21 cellular contexts compared by ENCODE assay signal in the genomic region with DNA sequence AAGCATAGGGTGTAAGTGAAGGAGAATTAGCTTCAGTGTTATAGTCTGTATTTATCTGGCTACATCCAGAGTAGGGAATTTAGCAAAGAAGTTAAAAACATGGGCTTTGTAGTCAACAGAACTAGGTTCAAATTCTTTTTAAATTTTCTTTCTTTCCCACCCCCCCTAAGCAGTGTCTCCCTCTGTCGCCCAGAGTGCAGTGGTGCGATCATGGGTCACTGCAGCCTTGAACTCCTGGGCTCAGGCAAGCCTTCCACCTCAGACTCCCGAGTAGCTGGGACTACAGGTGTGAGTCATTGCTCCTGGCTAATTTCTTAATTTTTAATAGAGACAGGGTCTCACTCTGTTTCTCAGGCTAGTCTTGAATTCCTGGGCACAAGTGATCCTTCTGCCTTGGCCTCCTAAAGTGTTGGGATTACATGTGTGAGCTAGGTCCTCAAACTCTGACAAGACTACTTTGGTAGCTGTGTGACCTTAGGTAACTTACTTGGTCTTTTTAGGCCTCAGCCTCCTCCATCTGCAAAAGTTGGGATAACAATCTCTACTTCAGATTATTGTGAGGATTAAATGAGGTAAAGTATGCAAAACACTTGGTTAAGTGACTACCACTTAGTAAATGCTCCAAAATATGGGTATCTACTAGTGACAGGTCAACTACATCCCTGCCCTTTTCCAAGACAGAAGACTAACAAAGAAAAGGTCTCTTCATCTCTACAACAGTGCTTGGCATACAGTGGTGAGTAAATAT. TPM values are rescaled to one million over a fixed set of nuclear protein-coding genes. Genes with fewer than 3 reads are reported as not detected.
DNase-seq lines count a peak whose midpoint lies in the region; ATAC-seq and TF ChIP-seq lines count a peak whose summit lies in the region.
"Had no signal": no experiment of that assay in that cellular context is flagged by ENCODE, and none has a peak within 500 bp of the region (broad histone marks: within the 10 kb centered on the region; RNA-seq: fewer than 3 reads in every experiment).

No MANE protein-coding gene starts in this region.

- no peaks in the 10 kb centered on the region for H3K9me3 ChIP-seq in PC-3 (ENCODE audit: low read length)
- H3K9me3 ChIP-seq: A549, HAP-1, spleen, transverse colon had no signal

- no TSS peak for BruUV-seq in PC-3 (replicated peaks; lab: Mats Ljungman, UMichigan)

- no peak overlapping the region for H2AFZ ChIP-seq in ACC112 (ENCODE audit: low read length, unreplicated experiment)
- H2AFZ ChIP-seq in PC-3 (ENCODE audit: low read length), result no peak overlapping the region
- H2AFZ ChIP-seq: parathyroid adenoma had no signal

- H3K4me1 ChIP-seq in ACC112 (ENCODE audit: control insufficient read depth, insufficient read depth, low read length, unreplicated experiment) (peaks cover 70% of the 10 kb centered on the region), PC-3 (ENCODE audit: insufficient read depth, low read length) (peaks cover 27% of the 10 kb centered on the region)
- H3K4me1 ChIP-seq: A549, HAP-1, parathyroid adenoma had no signal

- H3K9me2 ChIP-seq in PC-3 (replicated peaks; ENCODE audit: low read length), result no peaks in the 10 kb centered on the region

- H3K27me3 ChIP-seq in ACC112 (ENCODE audit: insufficient read depth, low read length), result no peaks in the 10 kb centered on the region
- H3K27me3 ChIP-seq in PC-3 (ENCODE audit: low read length), result no peaks in the 10 kb centered on the region
- no peaks in the 10 kb centered on the region for H3K27me3 ChIP-seq in kidney epithelial cell (ENCODE audit: control insufficient read depth, insufficient read depth, low read length)
- H3K27me3 ChIP-seq: spleen, transverse colon had no signal

- intact Hi-C loops in PC-3 (cut with micrococcal nuclease), result no loop called here

- H3K4me3 ChIP-seq in ACC112 (ENCODE audit: low read depth, low read length) (no peak overlapping the region), GM12875 (ENCODE audit: low read depth, low read length) (no peak overlapping the region), PC-3 (ENCODE audit: low read length) (no peak overlapping the region), kidney epithelial cell (ENCODE audit: low read depth, low read length) (no peak overlapping the region)
- H3K4me3 ChIP-seq: A549, HAP-1, spleen, transverse colon had no signal

- TF ChIP-seq CTCF in GM12875 (IDR thresholded peaks at IDR 0.05; ENCODE audit: borderline replicate concordance, insufficient read depth, low read depth, low read length) (peak; percentile 60), PC-3 (conservative IDR thresholded peaks at IDR 0.05; ENCODE audit: low read depth, low read length) (peak; percentile 28; the same call in 1 of the 2 replicates), kidney epithelial cell (IDR thresholded peaks at IDR 0.05; ENCODE audit: insufficient read depth, low read length, poor library complexity, severe bottlenecking) (peak; percentile 34)

- H3F3A ChIP-seq in PC-3 (ENCODE audit: low read length, unreplicated experiment), result peaks cover 4% of the 10 kb centered on the region

- H3K4me2 ChIP-seq in PC-3 (ENCODE audit: low read length), result no peak overlapping the region
- H3K4me2 ChIP-seq: A549 had no signal

- H3K27ac ChIP-seq in ACC112 (ENCODE audit: low read depth, low read length), result peak overlapping the region; percentile 44
- H3K27ac ChIP-seq in PC-3 (ENCODE audit: low read length), result no peak overlapping the region
- H3K27ac ChIP-seq: A549, parathyroid adenoma, VCaP had no signal

- no peaks in the 10 kb centered on the region for H3K79me2 ChIP-seq in ACC112 (ENCODE audit: control insufficient read depth, insufficient read depth, low read length, unreplicated experiment)
- no peaks in the 10 kb centered on the region for H3K79me2 ChIP-seq in PC-3 (ENCODE audit: low read length)
- H3K79me2 ChIP-seq: parathyroid adenoma had no signal

- H4K20me1 ChIP-seq in PC-3 (ENCODE audit: low read length), result no peaks in the 10 kb centered on the region

- DNase-seq in PC-3, result no peak
- no peak for DNase-seq in kidney epithelial cell (ENCODE audit: low read depth)
- DNase-seq in LoVo (ENCODE audit: low spot score), result no peak
- no peak for DNase-seq in activated T-cell treated with anti-CD3 and anti-CD28 coated beads for 4 hours
- no peak for DNase-seq in NCI-H1105 (lab: John Stamatoyannopoulos, UW)
- DNase-seq: activated CD4-positive, alpha-beta T cell treated with anti-CD3 and anti-CD28 coated beads, Interleukin-2, amount 50 U/mL, for 48 hours; activated naive CD4-positive, alpha-beta T cell treated with anti-CD3 and anti-CD28 coated beads, Interleukin-2, amount 50 U/mL, for 16 hours; activated T-cell treated with anti-CD3 and anti-CD28 coated beads, Interleukin-2, amount 50 U/mL, for 1 hour; CD4-positive, alpha-beta T cell; EL; NCI-H1436; spleen; T-cell; transverse colon had no signal

- no peak overlapping the region for H3K9ac ChIP-seq in PC-3 (ENCODE audit: low read length)
- H3K9ac ChIP-seq: parathyroid adenoma had no signal

- no peaks in the 10 kb centered on the region for H3K36me3 ChIP-seq in ACC112 (ENCODE audit: insufficient read depth, low read length)
- H3K36me3 ChIP-seq in PC-3 (ENCODE audit: low read depth, low read length), result no peaks in the 10 kb centered on the region
- H3K36me3 ChIP-seq in kidney epithelial cell (ENCODE audit: control insufficient read depth, insufficient read depth, low read length), result no peaks in the 10 kb centered on the region
- H3K36me3 ChIP-seq: HAP-1, spleen, transverse colon had no signal

- no peak for ATAC-seq in PC-3
- no peak for ATAC-seq in GM19351 (IDR thresholded peaks at IDR 0.05; ENCODE audit: unreplicated experiment)
- ATAC-seq: T-cell had no signal

- CTCF ChIA-PET in PC-3 (lab: Charles Lee), result no interaction called here

- POLR2A ChIA-PET in PC-3 (lab: Charles Lee; ENCODE audit: unreplicated experiment), result no interaction called here

RNA-seq across cellular contexts. Expression of gene DOK1, which starts 17.8 kb away (rescaled TPM):
- total RNA-seq in PC-3 (2014; rRNA removed) (4.7 and 6.0 TPM in 2 replicates), kidney epithelial cell (23.6 and 27.7 TPM in 2 replicates)

RNA-seq across cellular contexts. Expression of gene LOXL3, which starts 18.6 kb away (rescaled TPM):
- total RNA-seq in PC-3 (2014; rRNA removed), result 5.8 and 12.4 TPM in 2 replicates
- 3.3 and 4.2 TPM in 2 replicates for total RNA-seq in kidney epithelial cell

RNA-seq across cellular contexts. Expression of gene HTRA2, which starts 42.6 kb away (rescaled TPM):
- total RNA-seq in PC-3 (2014; rRNA removed), result 71.8 and 77.5 TPM in 2 replicates
- total RNA-seq in kidney epithelial cell, result 35.1 and 36.0 TPM in 2 replicates

RNA-seq across cellular contexts. Expression of gene AUP1, which starts 42.8 kb away (rescaled TPM):
- 218 and 233 TPM in 2 replicates for total RNA-seq in PC-3 (2014; rRNA removed)
- total RNA-seq in kidney epithelial cell, result 143 TPM in 2 replicates

RNA-seq across cellular contexts. Expression of gene DQX1, which starts 46.3 kb away (rescaled TPM):
- total RNA-seq in PC-3 (2014; rRNA removed), result 0.07 and 0.63 TPM in 2 replicates
- not detected in 2 replicates for total RNA-seq in kidney epithelial cell
